Comparison of ENCODE assay signal across 12 cellular contexts in the genomic region with DNA sequence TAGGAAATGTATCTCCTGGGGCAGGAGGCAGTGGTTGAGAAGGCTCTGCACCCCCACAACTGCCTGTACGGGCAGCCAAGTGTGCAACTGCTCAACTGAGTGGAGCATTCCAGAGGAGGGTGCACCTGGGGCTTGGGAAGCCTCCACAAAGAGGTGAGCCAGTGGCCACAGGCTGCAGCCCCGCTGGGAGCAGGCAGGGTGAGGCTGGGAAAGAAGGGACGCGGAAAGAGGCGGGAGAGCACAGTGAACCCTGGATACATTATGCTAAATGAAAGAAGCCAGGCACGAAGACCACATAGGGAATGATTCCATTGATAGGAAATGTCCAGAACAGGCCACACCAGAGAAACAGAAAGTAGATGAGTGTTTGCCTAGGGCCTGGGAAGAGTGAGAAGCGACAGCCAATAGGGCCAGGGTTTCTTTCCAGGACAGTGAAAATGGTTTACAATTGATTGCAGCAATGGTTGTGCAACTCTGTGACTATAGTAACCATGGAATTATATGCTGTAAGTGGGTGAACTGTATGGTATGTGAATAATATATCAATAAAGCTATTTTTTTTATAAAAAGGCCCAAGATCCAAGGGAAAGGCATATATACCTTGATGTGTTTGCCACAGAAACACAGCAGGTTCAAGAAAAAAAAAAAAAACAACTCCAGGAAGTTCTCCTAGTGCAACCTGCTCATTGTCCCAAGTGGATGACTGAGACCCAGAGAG.
A peak's percentile ranks its signal among the peaks of the same experiment; 100 is the strongest.
DNase-seq lines count a peak whose midpoint lies in the region; ATAC-seq, FAIRE-seq and TF ChIP-seq lines count a peak whose summit lies in the region.
"Had no signal": no experiment of that assay in that cellular context is flagged by ENCODE, and none has a peak within 500 bp of the region (broad histone marks: within the 10 kb centered on the region; RNA-seq: fewer than 3 reads in every experiment).

No MANE protein-coding gene starts in this region.

- peaks cover 28% of the 10 kb centered on the region for H3K4me1 ChIP-seq in HepG2 (ENCODE audit: insufficient read depth, low read length)
- H3K4me1 ChIP-seq: tibial artery had no signal

- TF ChIP-seq EP300 in HepG2 (IDR thresholded peaks at IDR 0.05; ENCODE audit: low read depth in 2 of 2, low read length in 2 of 2) (no peak), HepG2 (CRISPR knock-in tag; IDR thresholded peaks at IDR 0.05; ENCODE audit: borderline replicate concordance) (no peak)

- H3K9ac ChIP-seq in HepG2 (ENCODE audit: insufficient read depth, low read depth, low read length) = peak overlapping the region; percentile 2; the same call in 1 of the 2 replicates

- H3K4me2 ChIP-seq in HepG2 (ENCODE audit: low read depth, low read length) = peak overlapping the region; percentile 67

- no peak for DNase-seq in left cardiac atrium
- DNase-seq in cardiac septum (ENCODE audit: low spot score) = no peak
- DNase-seq in dermis microvascular lymphatic vessel endothelial cell (ENCODE audit: low read depth in 2 of 2) = peak; percentile 50 to 67
- DNase-seq in HepG2 (ENCODE audit: low spot score) = peak; percentile 73
- DNase-seq in urothelium cell line (ENCODE audit: low spot score) = no peak
- DNase-seq in stimulated activated CD4-positive, alpha-beta T cell treated with anti-CD3 and anti-CD28 coated beads, Interleukin-1b, Interleukin-23, amount 100 ng/mL, for 48 hours = no peak
- DNase-seq in globus pallidus (ENCODE audit: low spot score) = no peak
- DNase-seq in GM13976 (ENCODE audit: low spot score) = no peak
- DNase-seq: NCI-H1694 had no signal

- TF ChIP-seq CTCF in HepG2 (CRISPR knock-in tag; IDR thresholded peaks at IDR 0.05) = no peak
- no peak for TF ChIP-seq CTCF in GM13976 (IDR thresholded peaks at IDR 0.05; ENCODE audit: borderline replicate concordance, control extremely low read depth, extremely low read depth, insufficient read depth, missing control alignments)

- intact Hi-C loops in left cardiac atrium (cut with DNase I) = no loop called here
- intact Hi-C loops in cardiac septum (cut with DNase I) = no loop called here
- intact Hi-C loops in HepG2 (cut with micrococcal nuclease; ENCODE audit: unreplicated experiment) = no loop called here

- in situ Hi-C loops in HepG2 (cut with HindIII; ENCODE audit: extremely low pct_ligation_motif_present, low pct_unique_long_range_greater_than_20kb) (no loop called here), GM13976 (cut with MboI; ENCODE audit: low sequenced_read_pairs, unreplicated experiment) (no loop called here)

- H3K36me3 ChIP-seq in HepG2 (replicated peaks in 1 of 2; ENCODE audit: control insufficient read depth in 1 of 2, insufficient read depth in 2 of 2, low read length in 2 of 2) = no peaks in the 10 kb centered on the region
- H3K36me3 ChIP-seq: neutrophil, tibial artery had no signal

- peak overlapping the region in 1 of 3 experiments; percentile 44; a peak in 1 of 6 replicates for H3K4me3 ChIP-seq in HepG2 (replicated peaks in 1 of 3; ENCODE audit: insufficient read depth in 1 of 3, low read depth in 2 of 3, low read length in 3 of 3)
- H3K4me3 ChIP-seq: tibial artery had no signal

- 4% methylated on average over 7 of the region's 7 CpGs for WGBS in HepG2 (ENCODE audit: low lambda C conversion rate)

- TF ChIP-seq POLR2A in HepG2 (IDR thresholded peaks at IDR 0.05; ENCODE audit: insufficient read depth in 1 of 2, low read depth in 2 of 2, low read length in 2 of 2) = no peak

- no peak for TF ChIP-seq RAD21 in HepG2 (CRISPR knock-in tag; IDR thresholded peaks at IDR 0.05)

- no peaks in the 10 kb centered on the region for H4K20me1 ChIP-seq in HepG2 (ENCODE audit: insufficient read depth, low read length)

- ATAC-seq in left cardiac atrium = peak; percentile 16 to 29
- peak; percentile 89 for ATAC-seq in HepG2
- ATAC-seq: PC-3 had no signal

- FAIRE-seq in HepG2 (lab: Jason Lieb, UNC) (peak; percentile 67), urothelium cell line (lab: Jason Lieb, UNC) (peak; percentile 35)

- no peaks in the 10 kb centered on the region for H3K9me3 ChIP-seq in HepG2 (ENCODE audit: low read length)
- H3K9me3 ChIP-seq: neutrophil, tibial artery had no signal

- peaks cover 0 to 13% of the 10 kb centered on the region in 2 experiments; a peak in 2 of 5 replicates for H3K27me3 ChIP-seq in HepG2 (ENCODE audit: control insufficient read depth in 1 of 2, insufficient read depth in 2 of 2, low read length in 2 of 2)
- H3K27me3 ChIP-seq: tibial artery had no signal

- no peak overlapping the region for H3K27ac ChIP-seq in HepG2 (ENCODE audit: extremely low read length, insufficient read depth, low read length)
- H3K27ac ChIP-seq: neutrophil, tibial artery had no signal

- POLR2A ChIA-PET in HepG2 (lab: Yijun Ruan, JAX) = no interaction called here

- no peak overlapping the region for H2AFZ ChIP-seq in HepG2 (ENCODE audit: low read length)

- BruUV-seq in HepG2 (replicated peaks; lab: Mats Ljungman, UMichigan) = no TSS peak

- no peaks in the 10 kb centered on the region for H3K79me2 ChIP-seq in HepG2 (ENCODE audit: insufficient read depth, low read length)

- CTCF ChIA-PET in HepG2 (lab: Yijun Ruan, JAX; ENCODE audit: low intra/inter-chr PET ratio, low total read pairs) = no interaction called here

TF ChIP-seq in HepG2, 621 proteins besides CTCF, POLR2A, EP300 and RAD21 (continues in another document):
- TF ChIP-seq ELF4 (CRISPR knock-in tag; IDR thresholded peaks at IDR 0.05; ENCODE audit: borderline replicate concordance) (no peak), GTF3A (CRISPR knock-in tag; conservative IDR thresholded peaks at IDR 0.05) (no peak), BCL6 (CRISPR knock-in tag; IDR thresholded peaks at IDR 0.05) (peak; percentile 16; the same call in 1 of the 2 replicates), TEAD3 (CRISPR knock-in tag; optimal IDR thresholded peaks at IDR 0.05; ENCODE audit: borderline replicate concordance) (peak; percentile 61), CEBPG (CRISPR knock-in tag; IDR thresholded peaks at IDR 0.05) (peak; percentile 94), SOX13 (IDR thresholded peaks at IDR 0.05) (no peak), SOX13 (CRISPR knock-in tag; conservative IDR thresholded peaks at IDR 0.05 in 1 of 2, IDR thresholded peaks at IDR 0.05 in 1 of 2) (peak in 1 of 2 experiments; percentile 25; a peak in 1 of 4 replicates), SMAD3 (CRISPR knock-in tag; IDR thresholded peaks at IDR 0.05) (0 out of 2 replicates have a peak, but pooled peaks have one; percentile 57)
- TF ChIP-seq, protein P1, sequence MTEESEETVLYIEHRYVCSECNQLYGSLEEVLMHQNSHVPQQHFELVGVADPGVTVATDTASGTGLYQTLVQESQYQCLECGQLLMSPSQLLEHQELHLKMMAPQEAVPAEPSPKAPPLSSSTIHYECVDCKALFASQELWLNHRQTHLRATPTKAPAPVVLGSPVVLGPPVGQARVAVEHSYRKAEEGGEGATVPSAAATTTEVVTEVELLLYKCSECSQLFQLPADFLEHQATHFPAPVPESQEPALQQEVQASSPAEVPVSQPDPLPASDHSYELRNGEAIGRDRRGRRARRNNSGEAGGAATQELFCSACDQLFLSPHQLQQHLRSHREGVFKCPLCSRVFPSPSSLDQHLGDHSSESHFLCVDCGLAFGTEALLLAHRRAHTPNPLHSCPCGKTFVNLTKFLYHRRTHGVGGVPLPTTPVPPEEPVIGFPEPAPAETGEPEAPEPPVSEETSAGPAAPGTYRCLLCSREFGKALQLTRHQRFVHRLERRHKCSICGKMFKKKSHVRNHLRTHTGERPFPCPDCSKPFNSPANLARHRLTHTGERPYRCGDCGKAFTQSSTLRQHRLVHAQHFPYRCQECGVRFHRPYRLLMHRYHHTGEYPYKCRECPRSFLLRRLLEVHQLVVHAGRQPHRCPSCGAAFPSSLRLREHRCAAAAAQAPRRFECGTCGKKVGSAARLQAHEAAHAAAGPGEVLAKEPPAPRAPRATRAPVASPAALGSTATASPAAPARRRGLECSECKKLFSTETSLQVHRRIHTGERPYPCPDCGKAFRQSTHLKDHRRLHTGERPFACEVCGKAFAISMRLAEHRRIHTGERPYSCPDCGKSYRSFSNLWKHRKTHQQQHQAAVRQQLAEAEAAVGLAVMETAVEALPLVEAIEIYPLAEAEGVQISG (CRISPR knock-in tag; IDR thresholded peaks at IDR 0.05) = 0 out of 2 replicates have a peak, but pooled peaks have one; percentile 16
- TF ChIP-seq, protein P2, sequence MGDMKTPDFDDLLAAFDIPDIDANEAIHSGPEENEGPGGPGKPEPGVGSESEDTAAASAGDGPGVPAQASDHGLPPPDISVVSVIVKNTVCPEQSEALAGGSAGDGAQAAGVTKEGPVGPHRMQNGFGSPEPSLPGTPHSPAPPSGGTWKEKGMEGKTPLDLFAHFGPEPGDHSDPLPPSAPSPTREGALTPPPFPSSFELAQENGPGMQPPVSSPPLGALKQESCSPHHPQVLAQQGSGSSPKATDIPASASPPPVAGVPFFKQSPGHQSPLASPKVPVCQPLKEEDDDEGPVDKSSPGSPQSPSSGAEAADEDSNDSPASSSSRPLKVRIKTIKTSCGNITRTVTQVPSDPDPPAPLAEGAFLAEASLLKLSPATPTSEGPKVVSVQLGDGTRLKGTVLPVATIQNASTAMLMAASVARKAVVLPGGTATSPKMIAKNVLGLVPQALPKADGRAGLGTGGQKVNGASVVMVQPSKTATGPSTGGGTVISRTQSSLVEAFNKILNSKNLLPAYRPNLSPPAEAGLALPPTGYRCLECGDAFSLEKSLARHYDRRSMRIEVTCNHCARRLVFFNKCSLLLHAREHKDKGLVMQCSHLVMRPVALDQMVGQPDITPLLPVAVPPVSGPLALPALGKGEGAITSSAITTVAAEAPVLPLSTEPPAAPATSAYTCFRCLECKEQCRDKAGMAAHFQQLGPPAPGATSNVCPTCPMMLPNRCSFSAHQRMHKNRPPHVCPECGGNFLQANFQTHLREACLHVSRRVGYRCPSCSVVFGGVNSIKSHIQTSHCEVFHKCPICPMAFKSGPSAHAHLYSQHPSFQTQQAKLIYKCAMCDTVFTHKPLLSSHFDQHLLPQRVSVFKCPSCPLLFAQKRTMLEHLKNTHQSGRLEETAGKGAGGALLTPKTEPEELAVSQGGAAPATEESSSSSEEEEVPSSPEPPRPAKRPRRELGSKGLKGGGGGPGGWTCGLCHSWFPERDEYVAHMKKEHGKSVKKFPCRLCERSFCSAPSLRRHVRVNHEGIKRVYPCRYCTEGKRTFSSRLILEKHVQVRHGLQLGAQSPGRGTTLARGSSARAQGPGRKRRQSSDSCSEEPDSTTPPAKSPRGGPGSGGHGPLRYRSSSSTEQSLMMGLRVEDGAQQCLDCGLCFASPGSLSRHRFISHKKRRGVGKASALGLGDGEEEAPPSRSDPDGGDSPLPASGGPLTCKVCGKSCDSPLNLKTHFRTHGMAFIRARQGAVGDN (CRISPR knock-in tag; IDR thresholded peaks at IDR 0.05) = peak; percentile 48

Comparison
In these comparisons a context has a peak if more than half of its experiments do, and no peak if none do; other contexts are left out.
1. DNase-seq: peak in dermis microvascular lymphatic vessel endothelial cell (2 of 2) and HepG2 (single experiment); none in left cardiac atrium (single experiment), cardiac septum (single experiment), urothelium cell line (single experiment), stimulated activated CD4-positive, alpha-beta T cell treated with anti-CD3 and anti-CD28 coated beads, Interleukin-1b, Interleukin-23, amount 100 ng/mL, for 48 hours (single experiment), globus pallidus (single experiment) and GM13976 (single experiment).